13 cellular contexts compared by ENCODE assay signal in genomic region chr20:44001667-44002596, GRCh38.
DNase-seq lines count a peak whose midpoint lies in the region; ATAC-seq and TF ChIP-seq lines count a peak whose summit lies in the region.
"Had no signal": no experiment of that assay in that cellular context is flagged by ENCODE, and none has a peak within 500 bp of the region (broad histone marks: within the 10 kb centered on the region; RNA-seq: fewer than 3 reads in every experiment).

No MANE protein-coding gene starts in this region.

- H3K27me3 ChIP-seq in prostate gland (replicated peaks; ENCODE audit: insufficient read depth): no peaks in the 10 kb centered on the region
- H3K27me3 ChIP-seq: SJCRH30 had no signal

- H3K36me3 Mint-ChIP-seq in effector memory CD8-positive, alpha-beta T cell (ENCODE audit: insufficient read depth): no peaks in the 10 kb centered on the region

- no peaks in the 10 kb centered on the region for H3K36me3 ChIP-seq in prostate gland
- H3K36me3 ChIP-seq: SJCRH30 had no signal

- no peaks in the 10 kb centered on the region for H3K9me3 Mint-ChIP-seq in effector memory CD8-positive, alpha-beta T cell

- no peak overlapping the region for H3K4me3 Mint-ChIP-seq in effector memory CD8-positive, alpha-beta T cell
- H3K4me3 Mint-ChIP-seq: naive B cell had no signal

- H3K4me1 Mint-ChIP-seq in effector memory CD8-positive, alpha-beta T cell (ENCODE audit: low read depth in 2 of 2): peaks cover 0 to 8% of the 10 kb centered on the region in 2 donors
- H3K4me1 Mint-ChIP-seq: naive B cell had no signal

- no peaks in the 10 kb centered on the region for H3K4me1 ChIP-seq in prostate gland (replicated peaks)
- H3K4me1 ChIP-seq: SJCRH30 had no signal

- peak; percentile 77 for ATAC-seq in HG03045 (IDR thresholded peaks at IDR 0.05; ENCODE audit: unreplicated experiment)
- no peak for ATAC-seq in left lobe of liver
- ATAC-seq in effector memory CD8-positive, alpha-beta T cell (replicated peaks): no peak

- intact Hi-C loops in prostate gland (cut with DNase I): no loop called here

- 88% methylated on average over 6 of the region's 6 CpGs for WGBS in prostate gland

- H3K27ac Mint-ChIP-seq in effector memory CD8-positive, alpha-beta T cell: no peak overlapping the region

- H3K4me3 ChIP-seq in prostate gland: no peak overlapping the region
- H3K4me3 ChIP-seq: SJCRH30 had no signal

- H3K27me3 Mint-ChIP-seq in effector memory CD8-positive, alpha-beta T cell: peaks cover 37 to 72% of the 10 kb centered on the region in 2 donors

- no peak for TF ChIP-seq CTCF in prostate gland (IDR thresholded peaks at IDR 0.05)

- TF ChIP-seq POLR2A in prostate gland (IDR thresholded peaks at IDR 0.05): no peak

- no peak overlapping the region for H3K27ac ChIP-seq in prostate gland
- H3K27ac ChIP-seq: SJCRH30 had no signal

- H3K9me3 ChIP-seq in prostate gland: no peaks in the 10 kb centered on the region
- H3K9me3 ChIP-seq: SJCRH30 had no signal

- DNase-seq in activated CD4-positive, alpha-beta T cell treated with anti-CD3 and anti-CD28 coated beads, Interleukin-2, amount 50 U/mL, for 48 hours: peak; percentile 14 to 27
- no peak for DNase-seq in activated CD4-positive, alpha-beta T cell treated with anti-CD3 and anti-CD28 coated beads, Interleukin-2, amount 50 U/mL, for 4 hours
- DNase-seq in GM19240 (ENCODE audit: insufficient read length, low spot score) (peak; percentile 27), left lobe of liver (ENCODE audit: low spot score) (peak; percentile 11), prostate gland (ENCODE audit: low spot score) (no peak), germinal center (ENCODE audit: low spot score) (no peak)
- no peak for DNase-seq in effector memory CD8-positive, alpha-beta T cell
- DNase-seq: activated naive CD4-positive, alpha-beta T cell treated with Interleukin-2 at 50 U/mL for 16 hours; naive B cell; NCI-H2227 treated with DMSO at 0.1 percent for 48 hours; SJCRH30; small intestine had no signal

Comparison
In these comparisons a context has a peak if more than half of its experiments do, and no peak if none do; other contexts are left out.
1. DNase-seq: peak in activated CD4-positive, alpha-beta T cell treated with anti-CD3 and anti-CD28 coated beads, Interleukin-2, amount 50 U/mL, for 48 hours (2 of 2), GM19240 (single experiment) and left lobe of liver (single experiment); none in activated CD4-positive, alpha-beta T cell treated with anti-CD3 and anti-CD28 coated beads, Interleukin-2, amount 50 U/mL, for 4 hours (0 of 2), effector memory CD8-positive, alpha-beta T cell (0 of 3), prostate gland (single experiment) and germinal center (single experiment).